In genomic region chr14:54470701-54471100, GRCh38 we compare ENCODE assay signal across 24 cellular contexts.
"Had no signal": no experiment of that assay in that cellular context is flagged by ENCODE, and none has a peak within 500 bp of the region (broad histone marks: within the 10 kb centered on the region; RNA-seq: fewer than 3 reads in every experiment).

No MANE protein-coding gene starts in this region.

- H3K27ac Mint-ChIP-seq: activated CD4-positive, alpha-beta memory T cell treated with anti-CD3 and anti-CD28 coated beads, Interleukin-2, amount 10 ng/mL, durations not matched to agents 7 days and 5 days; activated CD4-positive, alpha-beta T cell treated with anti-CD3 and anti-CD28 coated beads for 36 hours; activated naive CD8-positive, alpha-beta T cell treated with anti-CD3 and anti-CD28 coated beads, Interleukin-2, amount 10 ng/mL, durations not matched to agents 7 days and 5 days; dendritic cell treated with granulocyte-macrophage colony-stimulating factor and Interleukin-4, amounts not matched to agents 40 ng/mL and 50 ng/mL, for 4 days; immature natural killer cell; neural progenitor cell; T-helper 1 cell treated with Interleukin-12 subunit alpha and Interleukin-12 subunit beta and Interleukin-4 antibody, amounts not matched to agents 30 μg/mL and 1 μg/mL, for 36 hours had no signal

- H3K9me3 ChIP-seq: lower lobe of right lung, vagina had no signal

- H3K4me2 ChIP-seq: neural progenitor cell had no signal

- H3K4me1 Mint-ChIP-seq: activated CD4-positive, alpha-beta memory T cell treated with anti-CD3 and anti-CD28 coated beads, Interleukin-2, amount 10 ng/mL, durations not matched to agents 7 days and 5 days; activated naive CD8-positive, alpha-beta T cell treated with anti-CD3 and anti-CD28 coated beads, Interleukin-2, amount 10 ng/mL, durations not matched to agents 7 days and 5 days; immature natural killer cell had no signal

- H3K9ac ChIP-seq: neural progenitor cell, parathyroid adenoma had no signal

- H3K4me1 ChIP-seq: breast epithelium, foreskin keratinocyte, lower lobe of right lung, vagina had no signal

- H3K4me3 ChIP-seq: breast epithelium, lower lobe of right lung, neural progenitor cell, transverse colon, vagina had no signal

- H2AFZ ChIP-seq: neural progenitor cell, parathyroid adenoma had no signal

- H3K36me3 ChIP-seq: breast epithelium, lower lobe of right lung, neural progenitor cell, transverse colon, vagina had no signal

- H3K27me3 Mint-ChIP-seq: activated CD4-positive, alpha-beta memory T cell treated with anti-CD3 and anti-CD28 coated beads, Interleukin-2, amount 10 ng/mL, durations not matched to agents 7 days and 5 days; activated CD4-positive, alpha-beta T cell treated with anti-CD3 and anti-CD28 coated beads for 36 hours; activated naive CD8-positive, alpha-beta T cell treated with anti-CD3 and anti-CD28 coated beads, Interleukin-2, amount 10 ng/mL, durations not matched to agents 7 days and 5 days; dendritic cell treated with granulocyte-macrophage colony-stimulating factor and Interleukin-4, amounts not matched to agents 40 ng/mL and 50 ng/mL, for 4 days had no signal

- H3K27ac ChIP-seq: breast epithelium, foreskin keratinocyte, lower lobe of right lung, neural progenitor cell, parathyroid adenoma, transverse colon, vagina, WERI-Rb-1 had no signal

- H3K27me3 ChIP-seq: breast epithelium, foreskin keratinocyte, neural progenitor cell, transverse colon, vagina had no signal

- ATAC-seq: activated CD4-positive, alpha-beta T cell treated with anti-CD3 and anti-CD28 coated beads for 36 hours; activated T-cell treated with anti-CD3 and anti-CD28 coated beads, Interleukin-2, amount 50 U/mL, for 4 hours; foreskin keratinocyte; left cardiac atrium; lower lobe of right lung had no signal

- H3K4me3 Mint-ChIP-seq: activated CD4-positive, alpha-beta memory T cell treated with anti-CD3 and anti-CD28 coated beads, Interleukin-2, amount 10 ng/mL, durations not matched to agents 7 days and 5 days; activated CD4-positive, alpha-beta T cell treated with anti-CD3 and anti-CD28 coated beads for 36 hours; activated naive CD8-positive, alpha-beta T cell treated with anti-CD3 and anti-CD28 coated beads, Interleukin-2, amount 10 ng/mL, durations not matched to agents 7 days and 5 days; activated T-cell treated with anti-CD3 and anti-CD28 coated beads, Interleukin-2, amount 50 U/mL, for 4 hours; dendritic cell treated with granulocyte-macrophage colony-stimulating factor and Interleukin-4, amounts not matched to agents 40 ng/mL and 50 ng/mL, for 4 days; immature natural killer cell; neural progenitor cell; T-helper 1 cell treated with Interleukin-12 subunit alpha and Interleukin-12 subunit beta and Interleukin-4 antibody, amounts not matched to agents 30 μg/mL and 1 μg/mL, for 36 hours had no signal

- H3K79me2 ChIP-seq: parathyroid adenoma had no signal

- DNase-seq: activated CD4-positive, alpha-beta memory T cell treated with anti-CD3 and anti-CD28 coated beads, Interleukin-2, amount 10 ng/mL, durations not matched to agents 7 days and 5 days; activated CD4-positive, alpha-beta T cell treated with anti-CD3 and anti-CD28 coated beads for 36 hours; activated gamma-delta T cell; activated naive CD8-positive, alpha-beta T cell treated with anti-CD3 and anti-CD28 coated beads, Interleukin-2, amount 10 ng/mL, durations not matched to agents 7 days and 5 days; activated T-cell treated with anti-CD3 and anti-CD28 coated beads, Interleukin-2, amount 50 U/mL, for 4 hours; cerebellar nuclear complex; effector memory CD4-positive, alpha-beta T cell; foreskin keratinocyte; immature natural killer cell; left cardiac atrium; lower lobe of right lung; retina; stimulated activated CD4-positive, alpha-beta T cell treated with anti-CD3 and anti-CD28 coated beads, Interleukin-15, amount 100 ng/mL, for 24 hours; stimulated activated CD4-positive, alpha-beta T cell treated with anti-CD3 and anti-CD28 coated beads, Interleukin-4, amount 100 ng/mL, for 24 hours; stimulated activated naive CD4-positive, alpha-beta T cell; substantia nigra; transverse colon; WERI-Rb-1 had no signal
